1 cellular context compared by ENCODE assay signal in the genomic region with DNA sequence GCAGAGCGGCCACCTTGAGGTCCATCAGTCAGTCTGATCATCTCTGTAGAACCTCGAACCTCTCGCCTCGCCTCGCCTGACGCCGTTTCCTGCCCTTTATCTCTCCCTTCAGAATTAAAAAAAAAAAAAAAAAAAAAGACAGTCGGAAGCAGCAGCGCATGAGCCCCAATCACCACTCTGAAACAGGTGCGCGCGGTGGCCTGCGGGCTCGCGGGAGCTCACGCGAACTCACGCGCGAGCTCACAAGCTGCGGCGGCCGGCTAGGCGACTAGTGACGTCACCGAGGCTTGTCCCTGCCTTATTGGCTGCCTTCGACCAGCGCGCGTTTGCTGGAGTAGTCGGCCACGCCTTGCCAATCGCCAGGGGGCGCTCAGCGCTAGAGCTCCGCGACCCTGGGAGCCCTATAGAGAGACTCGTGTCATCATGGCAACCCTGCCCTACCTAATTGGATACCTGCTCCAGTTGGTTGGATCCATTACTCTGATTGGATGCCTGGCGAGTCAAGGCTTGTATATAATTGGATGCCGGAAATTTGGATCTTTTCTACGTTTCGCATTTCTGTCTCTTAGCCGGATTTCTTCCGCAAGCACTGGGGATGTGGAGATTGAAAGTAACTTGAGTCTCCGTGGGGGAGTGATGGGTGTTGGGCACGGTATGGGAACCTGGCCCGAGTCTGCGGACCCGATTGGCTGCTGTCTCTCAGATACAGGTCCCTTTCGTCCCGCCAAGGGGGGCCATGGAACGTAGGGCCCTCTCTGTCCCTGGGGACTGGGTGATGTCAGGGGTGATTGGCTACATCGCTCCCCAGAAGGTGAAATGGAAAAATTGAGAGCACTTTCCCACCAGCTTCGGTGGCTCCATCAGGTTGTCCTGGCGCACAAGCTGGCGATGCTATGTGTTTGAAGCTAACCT.
A peak's percentile ranks its signal among the peaks of the same experiment; 100 is the strongest.
TF ChIP-seq lines count a peak whose summit lies in the region.

No MANE protein-coding gene starts in this region.

TF ChIP-seq in K562, 482 proteins besides CTCF, POLR2A, EP300 and RAD21 (continued from another document):
- TF ChIP-seq, protein P1, sequence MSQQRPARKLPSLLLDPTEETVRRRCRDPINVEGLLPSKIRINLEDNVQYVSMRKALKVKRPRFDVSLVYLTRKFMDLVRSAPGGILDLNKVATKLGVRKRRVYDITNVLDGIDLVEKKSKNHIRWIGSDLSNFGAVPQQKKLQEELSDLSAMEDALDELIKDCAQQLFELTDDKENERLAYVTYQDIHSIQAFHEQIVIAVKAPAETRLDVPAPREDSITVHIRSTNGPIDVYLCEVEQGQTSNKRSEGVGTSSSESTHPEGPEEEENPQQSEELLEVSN (IDR thresholded peaks at IDR 0.05; ENCODE audit: borderline replicate concordance in 1 of 2, extremely low read depth in 1 of 2, insufficient read depth in 1 of 2, insufficient read length in 1 of 2, low read depth in 1 of 2, low read length in 1 of 2, poor library complexity in 1 of 2, severe bottlenecking in 1 of 2), result peak in 1 of 2 experiments; percentile 71
